ENCODE assay signal across 9 cellular contexts in the genomic region with DNA sequence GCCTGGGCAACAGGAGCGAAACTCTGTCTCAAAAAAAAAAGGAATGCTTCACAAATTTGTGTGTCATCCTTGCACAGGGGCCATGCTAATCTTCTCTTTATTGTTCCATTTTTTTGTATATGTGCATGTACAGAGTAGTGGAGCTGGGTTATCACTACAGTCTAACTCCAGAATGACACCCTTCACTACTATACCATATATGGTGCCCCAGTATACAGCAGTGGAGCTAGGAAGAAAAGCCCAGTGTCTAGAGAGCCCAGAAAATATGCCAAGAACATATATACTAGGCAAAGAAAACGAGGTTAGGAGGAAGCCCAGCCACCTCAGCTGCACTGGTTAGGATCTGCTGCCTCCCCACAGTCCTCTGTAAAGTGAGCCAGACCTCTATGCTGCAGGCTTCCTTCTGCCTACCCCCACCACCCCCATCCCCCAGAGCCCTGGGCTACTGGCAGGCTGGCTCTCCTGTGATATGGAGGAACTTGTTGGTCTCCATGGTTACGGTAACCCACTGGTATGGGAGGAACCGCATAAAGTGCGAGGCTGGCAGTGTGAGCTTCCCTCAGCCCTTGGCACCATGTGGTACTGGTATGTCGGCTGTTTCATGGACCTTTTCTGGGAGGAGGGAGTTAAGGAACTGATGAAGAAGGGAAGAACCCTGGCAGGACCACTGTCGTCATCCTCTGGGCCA. TPM values are rescaled to one million over a fixed set of nuclear protein-coding genes. Genes with fewer than 3 reads are reported as not detected.
DNase-seq lines count a peak whose midpoint lies in the region; ATAC-seq, FAIRE-seq and TF ChIP-seq lines count a peak whose summit lies in the region.
"Had no signal": no experiment of that assay in that cellular context is flagged by ENCODE, and none has a peak within 500 bp of the region (broad histone marks: within the 10 kb centered on the region; RNA-seq: fewer than 3 reads in every experiment).

No MANE protein-coding gene starts in this region.

- RAD21 ChIA-PET in HCT116 (lab: Charles Lee; ENCODE audit: low non-redundant PET in 1 of 2, low total read pairs in 2 of 2, uncharacterized antibody in 2 of 2, unreplicated experiment in 2 of 2) = no interaction called here

- no peak for TF ChIP-seq EP300 in A549 (IDR thresholded peaks at IDR 0.05)

- H3K27ac ChIP-seq in A549 (no peak overlapping the region), HCT116 (ENCODE audit: low read depth, low read length) (no peak overlapping the region)
- H3K27ac ChIP-seq: uterus had no signal

- no peaks in the 10 kb centered on the region for H3K27me3 ChIP-seq in HCT116 (ENCODE audit: insufficient read depth, low read length)
- H3K27me3 ChIP-seq: uterus had no signal

- H3K27ac Mint-ChIP-seq in activated T-helper 17 cell treated with anti-CD3 and anti-CD28 coated beads, Interleukin-2, amount 50 U/mL, for 72 hours = peak overlapping the region; percentile 65
- H3K27ac Mint-ChIP-seq in immature natural killer cell = peak overlapping the region; percentile 11 to 77 (median 48)

- POLR2A ChIA-PET in A549 (lab: Yijun Ruan, JAX) = interaction anchor here (0.9 kb wide), 1 partner anchor 44 kb away, joined by 3 read pairs; no protein-coding TSS in a partner anchor
- POLR2A ChIA-PET in HCT116 (lab: Charles Lee) = no interaction called here

- TF ChIP-seq POLR2A in A549 (IDR thresholded peaks at IDR 0.05; ENCODE audit: low read length) (no peak), HCT116 (IDR thresholded peaks at IDR 0.05; ENCODE audit: borderline replicate concordance, extremely low read depth, insufficient read depth, insufficient read length) (no peak)

- no peak for TF ChIP-seq CTCF in A549 (IDR thresholded peaks at IDR 0.05)
- TF ChIP-seq CTCF in HCT116 (IDR thresholded peaks at IDR 0.05 in 2 of 3, conservative IDR thresholded peaks at IDR 0.05 in 1 of 3; ENCODE audit: borderline replicate concordance in 1 of 3, insufficient read depth in 1 of 3, low read depth in 2 of 3, low read length in 2 of 3) = no peak

- H3K36me3 Mint-ChIP-seq in activated T-helper 17 cell treated with anti-CD3 and anti-CD28 coated beads, Interleukin-2, amount 50 U/mL, for 72 hours (ENCODE audit: low read depth) = no peaks in the 10 kb centered on the region
- no peaks in the 10 kb centered on the region for H3K36me3 Mint-ChIP-seq in immature natural killer cell

- H3K9me3 Mint-ChIP-seq in activated T-helper 17 cell treated with anti-CD3 and anti-CD28 coated beads, Interleukin-2, amount 50 U/mL, for 72 hours = no peaks in the 10 kb centered on the region
- no peaks in the 10 kb centered on the region for H3K9me3 Mint-ChIP-seq in immature natural killer cell

- ATAC-seq in A549 = peak; percentile 15 to 21; a peak in 2 of 6 replicates
- 0 out of 2 replicates have a peak, but pooled peaks have one; percentile 7 for ATAC-seq in HCT116
- no peak for ATAC-seq in activated T-helper 17 cell treated with anti-CD3 and anti-CD28 coated beads, Interleukin-2, amount 50 U/mL, for 72 hours (replicated peaks)
- no peak for ATAC-seq in HG02678 (IDR thresholded peaks at IDR 0.05; ENCODE audit: unreplicated experiment)

- H3K4me2 ChIP-seq in A549 (no peak overlapping the region), HCT116 (ENCODE audit: low read length) (no peak overlapping the region)

- H4K20me1 ChIP-seq in HCT116 (ENCODE audit: insufficient read depth) = no peaks in the 10 kb centered on the region

- H3K9me3 ChIP-seq in A549 = no peaks in the 10 kb centered on the region
- no peaks in the 10 kb centered on the region for H3K9me3 ChIP-seq in HCT116 (ENCODE audit: control insufficient read depth in 1 of 2, insufficient read depth in 1 of 2, low read depth in 1 of 2, low read length in 2 of 2)
- H3K9me3 ChIP-seq: uterus had no signal

- no peak for DNase-seq in A549 (ENCODE audit: low read depth in 1 of 2, low spot score in 1 of 2)
- no peak for DNase-seq in HCT116 (ENCODE audit: low read depth, low spot score)
- DNase-seq in immature natural killer cell = peak; percentile 21 to 36 (median 34)
- no peak for DNase-seq in stimulated activated CD4-positive, alpha-beta T cell treated with anti-CD3 and anti-CD28 coated beads, Interleukin-1b, Interleukin-23, amount 100 ng/mL, for 48 hours
- DNase-seq in 8988T = no peak
- DNase-seq in NCI-H1930 (lab: John Stamatoyannopoulos, UW) = no peak
- DNase-seq: uterus had no signal

- H3K4me3 ChIP-seq in A549 (no peak overlapping the region), HCT116 (replicated peaks in 1 of 2; ENCODE audit: low read depth in 1 of 2, low read length in 2 of 2) (no peak overlapping the region)
- H3K4me3 ChIP-seq: uterus had no signal

- no peak overlapping the region for H3K9ac ChIP-seq in HCT116 (ENCODE audit: low read length)

- BruUV-seq in HCT116 (replicated peaks; lab: Mats Ljungman, UMichigan) = no TSS peak

- FAIRE-seq in A549 (lab: Jason Lieb, UNC) = no peak

- no peaks in the 10 kb centered on the region; a peak in 1 of 4 replicates for H3K36me3 ChIP-seq in HCT116 (ENCODE audit: control insufficient read depth in 1 of 2, insufficient read depth in 2 of 2, low read length in 2 of 2)
- H3K36me3 ChIP-seq: uterus had no signal

- 96% methylated on average over 7 of the region's 7 CpGs for WGBS in A549 (ENCODE audit: missing lambda C conversion rate)

- peaks cover 28% of the 10 kb centered on the region for H3K4me1 Mint-ChIP-seq in activated T-helper 17 cell treated with anti-CD3 and anti-CD28 coated beads, Interleukin-2, amount 50 U/mL, for 72 hours
- peaks cover 79% of the 10 kb centered on the region in 2 donors for H3K4me1 Mint-ChIP-seq in immature natural killer cell

- H3K79me2 ChIP-seq in HCT116 (ENCODE audit: insufficient read depth, low read length) = peaks cover 82% of the 10 kb centered on the region

- no peaks in the 10 kb centered on the region for H3K9me2 ChIP-seq in HCT116 (ENCODE audit: insufficient read depth)

- H2AFZ ChIP-seq in HCT116 (ENCODE audit: low read depth, low read length, poor library complexity, severe bottlenecking) = no peak overlapping the region

- TF ChIP-seq RAD21 in A549 (conservative IDR thresholded peaks at IDR 0.05 in 1 of 2, IDR thresholded peaks at IDR 0.05 in 1 of 2) (no peak), HCT116 (IDR thresholded peaks at IDR 0.05; ENCODE audit: low read depth) (no peak)

- no peak overlapping the region for H3K4me3 Mint-ChIP-seq in activated T-helper 17 cell treated with anti-CD3 and anti-CD28 coated beads, Interleukin-2, amount 50 U/mL, for 72 hours
- H3K4me3 Mint-ChIP-seq in immature natural killer cell = peak overlapping the region in 3 of 5 donors; percentile 12 to 35 (median 29)

- H3K27me3 Mint-ChIP-seq in activated T-helper 17 cell treated with anti-CD3 and anti-CD28 coated beads, Interleukin-2, amount 50 U/mL, for 72 hours = no peaks in the 10 kb centered on the region
- H3K27me3 Mint-ChIP-seq in immature natural killer cell (ENCODE audit: low read depth in 3 of 3) = peaks cover 0 to 4% (median 3%) of the 10 kb centered on the region in 3 donors

- H3K4me1 ChIP-seq in A549 (peaks cover 26% of the 10 kb centered on the region; the same call in 2 of the 3 replicates), HCT116 (ENCODE audit: control insufficient read depth in 1 of 2, insufficient read depth in 2 of 2, low read length in 2 of 2) (peaks cover 6 to 12% of the 10 kb centered on the region in 2 experiments)

- CTCF ChIA-PET in A549 (lab: Yijun Ruan, JAX) (interaction anchor here (0.8 to 5.7 kb wide), 6 partner anchors 10 to 386 kb away, joined by 3 to 27 read pairs (median 3); a partner anchor contains a TSS), HCT116 (lab: Charles Lee) (no interaction called here)

- intact Hi-C loops in HCT116 (cut with micrococcal nuclease) = no loop called here

TF ChIP-seq in A549, 52 proteins besides CTCF, POLR2A, EP300 and RAD21:
- no peak for TF ChIP-seq GATA3 (IDR thresholded peaks at IDR 0.05; ENCODE audit: borderline replicate concordance)

TF ChIP-seq in HCT116, 20 proteins besides CTCF, POLR2A, EP300 and RAD21 (continues in another document):
- TF ChIP-seq ELF1 (IDR thresholded peaks at IDR 0.05; ENCODE audit: borderline replicate concordance, low read depth) (no peak), EZH2 (IDR thresholded peaks at IDR 0.05) (no peak), YY1 (IDR thresholded peaks at IDR 0.05; ENCODE audit: extremely low read depth, insufficient replicate concordance, low read depth, low read length) (no peak), EZH2phosphoT487 (IDR thresholded peaks at IDR 0.05; ENCODE audit: borderline replicate concordance) (no peak)

RNA-seq across cellular contexts. Expression of a gene that starts 34.3 kb away (rescaled TPM):
- polyA plus RNA-seq in A549 (2011; rRNA removed) (1.8 and 2.5 TPM in 2 replicates), A549 (2017; fragmentation: RNase III; extraction: RNeasy Plus Mini Kit Qiagen cat#74134 plus additional on column Dnase treatment) (0.46 to 0.82 TPM (median 0.58 TPM) in 3 replicates), immature natural killer cell (not detected)
- 1.4 and 2.0 TPM in 2 replicates for polyA plus RNA-seq in A549 (2012; cell fraction: cytosol; rRNA removed)
- 1.8 and 1.9 TPM in 2 replicates for polyA plus RNA-seq in A549 (2012; cell fraction: nucleus; rRNA removed)
- 3.0 and 3.4 TPM in 2 replicates for polyA minus RNA-seq in A549 (2011; rRNA and poly(A)+ RNA removed)
- 10.8 TPM for total RNA-seq in HCT116 (2021; ENCODE audit: unreplicated experiment)
- 13.7 and 14.7 TPM in 2 replicates for polyA plus RNA-seq in HCT116 (2012)
- total RNA-seq in activated T-helper 17 cell treated with anti-CD3 and anti-CD28 coated beads, Interleukin-2, amount 50 U/mL, for 72 hours = under 1 TPM in 1 of 2 donors, not detected in 1; 0.32 TPM

RNA-seq across cellular contexts. Expression of a gene that starts 43.8 kb away (rescaled TPM):
- polyA plus RNA-seq in A549 (2011; rRNA removed) (24.7 and 28.4 TPM in 2 replicates), A549 (2017; fragmentation: RNase III; extraction: RNeasy Plus Mini Kit Qiagen cat#74134 plus additional on column Dnase treatment) (19.7 to 20.4 TPM (median 20.2 TPM) in 3 replicates), immature natural killer cell (10 to 100 TPM; 28.6 to 73.8 (median 31.6) TPM)
- polyA plus RNA-seq in A549 (2012; cell fraction: cytosol; rRNA removed) = 24.2 and 26.6 TPM in 2 replicates
- 23.9 and 29.8 TPM in 2 replicates for polyA plus RNA-seq in A549 (2012; cell fraction: nucleus; rRNA removed)
- 18.8 and 26.9 TPM in 2 replicates for polyA minus RNA-seq in A549 (2011; rRNA and poly(A)+ RNA removed)
- total RNA-seq in HCT116 (2021; ENCODE audit: unreplicated experiment) = 39.8 TPM
- 22.8 and 26.2 TPM in 2 replicates for polyA plus RNA-seq in HCT116 (2012)
- total RNA-seq in activated T-helper 17 cell treated with anti-CD3 and anti-CD28 coated beads, Interleukin-2, amount 50 U/mL, for 72 hours = 10 to 100 TPM; 24.1 to 35.8 TPM

RNA-seq across cellular contexts. Expression of a gene that starts 56.1 kb away (rescaled TPM):
- polyA plus RNA-seq in A549 (2011; rRNA removed) (21.9 and 23.7 TPM in 2 replicates), A549 (2017; fragmentation: RNase III; extraction: RNeasy Plus Mini Kit Qiagen cat#74134 plus additional on column Dnase treatment) (29.8 to 32.0 TPM (median 30.2 TPM) in 3 replicates), immature natural killer cell (10 to 100 TPM; 17.9 to 32.3 (median 18.0) TPM)
- polyA plus RNA-seq in A549 (2012; cell fraction: cytosol; rRNA removed) = 27.9 and 29.5 TPM in 2 replicates
- polyA plus RNA-seq in A549 (2012; cell fraction: nucleus; rRNA removed) = 49.4 and 62.6 TPM in 2 replicates
- polyA minus RNA-seq in A549 (2011; rRNA and poly(A)+ RNA removed) = 14.4 and 14.6 TPM in 2 replicates
- total RNA-seq in HCT116 (2021; ENCODE audit: unreplicated experiment) = 25.3 TPM
- polyA plus RNA-seq in HCT116 (2012) = 11.4 and 13.8 TPM in 2 replicates
- total RNA-seq in activated T-helper 17 cell treated with anti-CD3 and anti-CD28 coated beads, Interleukin-2, amount 50 U/mL, for 72 hours = 10 to 100 TPM; 20.2 to 30.9 TPM

Comparison
In these comparisons a context has a peak if more than half of its experiments do, and no peak if none do; other contexts are left out.
1. ATAC-seq: peak in A549 (2 of 2) and HCT116 (single experiment); none in activated T-helper 17 cell treated with anti-CD3 and anti-CD28 coated beads, Interleukin-2, amount 50 U/mL, for 72 hours (single experiment) and HG02678 (single experiment).
2. DNase-seq: peak in immature natural killer cell (3 of 3); none in A549 (0 of 2), HCT116 (single experiment), stimulated activated CD4-positive, alpha-beta T cell treated with anti-CD3 and anti-CD28 coated beads, Interleukin-1b, Interleukin-23, amount 100 ng/mL, for 48 hours (single experiment), 8988T (single experiment) and NCI-H1930 (0 of 2).